ENCODE assay signal across 9 cellular contexts in the genomic region with DNA sequence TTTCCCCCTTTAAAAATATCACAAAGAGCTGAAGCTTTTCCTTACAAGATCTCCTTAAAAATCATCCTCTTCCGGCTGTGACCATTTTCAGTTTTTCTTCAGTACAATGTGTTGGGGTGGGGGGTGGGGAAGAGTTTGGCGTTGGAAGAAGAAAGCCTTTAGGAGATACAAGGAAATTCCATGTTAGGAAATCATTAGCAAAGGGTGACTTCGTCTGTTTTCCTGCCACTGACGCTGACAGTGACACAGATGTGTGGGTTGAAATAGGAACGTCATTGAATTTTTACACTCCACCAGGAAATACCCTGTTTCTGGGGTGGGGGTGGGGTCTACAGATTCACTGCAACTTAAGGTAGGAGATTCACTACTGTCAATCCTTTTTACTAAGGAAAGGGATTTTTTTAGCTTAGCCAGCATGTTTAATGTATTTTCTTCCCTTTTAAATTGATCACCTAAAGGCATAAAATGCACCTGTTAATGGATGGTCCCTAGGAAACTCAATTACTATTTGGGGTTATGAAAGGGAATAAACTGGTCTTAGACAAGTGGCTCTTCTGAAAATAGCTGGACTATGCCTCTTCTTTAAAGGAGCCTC. TPM values are rescaled to one million over a fixed set of nuclear protein-coding genes. Genes with fewer than 3 reads are reported as not detected.
DNase-seq lines count a peak whose midpoint lies in the region; TF ChIP-seq lines count a peak whose summit lies in the region.
"Had no signal": no experiment of that assay in that cellular context is flagged by ENCODE, and none has a peak within 500 bp of the region (broad histone marks: within the 10 kb centered on the region; RNA-seq: fewer than 3 reads in every experiment).

No MANE protein-coding gene starts in this region.

- H3K36me3 ChIP-seq in ascending aorta (no peaks in the 10 kb centered on the region), subcutaneous abdominal adipose tissue (ENCODE audit: control insufficient read depth in 5 of 5, insufficient read depth in 5 of 5, low read length in 5 of 5) (no peaks in the 10 kb centered on the region)

- TF ChIP-seq CTCF in ascending aorta (IDR thresholded peaks at IDR 0.05), result no peak

- intact Hi-C loops in activated CD4-positive, alpha-beta T cell treated with anti-CD3 and anti-CD28 coated beads, Interleukin-2, amount 10 ng/mL, durations not matched to agents 24 days and 14 days (cut with micrococcal nuclease), result loop anchor here (2.0 to 10.0 kb wide), 4 partner anchors 45 to 532 kb away; a partner anchor contains a TSS
- intact Hi-C loops in ascending aorta (cut with DNase I), result loop anchor here (1.0 to 10.0 kb wide), 6 partner anchors 178 to 862 kb away; a partner anchor contains a TSS

- H3K9me3 Mint-ChIP-seq in activated CD4-positive, alpha-beta T cell treated with anti-CD3 and anti-CD28 coated beads, Interleukin-2, amount 10 ng/mL, durations not matched to agents 24 days and 14 days, result no peaks in the 10 kb centered on the region

- peak overlapping the region in 3 of 5 donors; percentile 42 to 80 (median 59) for H3K9ac ChIP-seq in subcutaneous abdominal adipose tissue (ENCODE audit: low read length in 5 of 5)

- H3K27ac Mint-ChIP-seq in activated CD4-positive, alpha-beta T cell treated with anti-CD3 and anti-CD28 coated beads, Interleukin-2, amount 10 ng/mL, durations not matched to agents 24 days and 14 days, result peak overlapping the region; percentile 86

- H3K9me3 ChIP-seq in ascending aorta (no peaks in the 10 kb centered on the region), subcutaneous abdominal adipose tissue (ENCODE audit: control insufficient read depth in 5 of 5, low read length in 5 of 5) (peaks cover 0 to 3% (median 0%) of the 10 kb centered on the region in 5 donors)

- H3K27me3 Mint-ChIP-seq in activated CD4-positive, alpha-beta T cell treated with anti-CD3 and anti-CD28 coated beads, Interleukin-2, amount 10 ng/mL, durations not matched to agents 24 days and 14 days, result no peaks in the 10 kb centered on the region

- peak overlapping the region; percentile 63 to 68 for H3K4me3 ChIP-seq in ascending aorta
- H3K4me3 ChIP-seq in subcutaneous abdominal adipose tissue (ENCODE audit: low read depth in 1 of 5, low read length in 5 of 5), result peak overlapping the region in 4 of 5 donors; percentile 57 to 75 (median 64)

- H3K4me3 Mint-ChIP-seq in activated CD4-positive, alpha-beta T cell treated with anti-CD3 and anti-CD28 coated beads, Interleukin-2, amount 10 ng/mL, durations not matched to agents 24 days and 14 days, result peak overlapping the region; percentile 83

- peaks cover 18% of the 10 kb centered on the region for H3K4me1 Mint-ChIP-seq in activated CD4-positive, alpha-beta T cell treated with anti-CD3 and anti-CD28 coated beads, Interleukin-2, amount 10 ng/mL, durations not matched to agents 24 days and 14 days

- H3K4me1 ChIP-seq in ascending aorta, result no peaks in the 10 kb centered on the region
- H3K4me1 ChIP-seq in subcutaneous abdominal adipose tissue (ENCODE audit: control insufficient read depth in 5 of 5, insufficient read depth in 5 of 5, low read length in 5 of 5), result peaks cover 0 to 38% (median 18%) of the 10 kb centered on the region in 5 donors

- H3K27ac ChIP-seq in ascending aorta, result peak overlapping the region; percentile 82 to 89
- H3K27ac ChIP-seq in layer of hippocampus (ENCODE audit: low read depth, low read length), result peak overlapping the region; percentile 88
- peak overlapping the region; percentile 82 for H3K27ac ChIP-seq in subcutaneous abdominal adipose tissue (ENCODE audit: low read depth, low read length)
- H3K27ac ChIP-seq: C4-2B had no signal

- H3K27me3 ChIP-seq in ascending aorta (no peaks in the 10 kb centered on the region), layer of hippocampus (ENCODE audit: control insufficient read depth, insufficient read depth, low read length) (no peaks in the 10 kb centered on the region), subcutaneous abdominal adipose tissue (ENCODE audit: control insufficient read depth in 5 of 5, insufficient read depth in 4 of 5, low read length in 5 of 5) (peaks cover 0 to 10% (median 4%) of the 10 kb centered on the region in 5 donors)

- peaks cover 2% of the 10 kb centered on the region for H3K36me3 Mint-ChIP-seq in activated CD4-positive, alpha-beta T cell treated with anti-CD3 and anti-CD28 coated beads, Interleukin-2, amount 10 ng/mL, durations not matched to agents 24 days and 14 days (ENCODE audit: low read depth)

- DNase-seq in activated CD4-positive, alpha-beta T cell treated with anti-CD3 and anti-CD28 coated beads, Interleukin-2, amount 10 ng/mL, durations not matched to agents 24 days and 14 days, result peak; percentile 52
- DNase-seq in activated CD4-positive, alpha-beta T cell treated with anti-CD3 and anti-CD28 coated beads, Interleukin-2, amount 50 U/mL, for 4 hours, result no peak
- DNase-seq in ascending aorta (ENCODE audit: low spot score in 2 of 2) (no peak), NCI-H146 (lab: John Stamatoyannopoulos, UW) (no peak), DMS 273 treated with DMSO at 0.1 percent for 48 hours (lab: John Stamatoyannopoulos, UW) (no peak), NCI-H2196 (lab: John Stamatoyannopoulos, UW; ENCODE audit: unreplicated experiment) (no peak)

RNA-seq across cellular contexts. Expression of a gene that starts 3.9 kb away (rescaled TPM):
- total RNA-seq in activated CD4-positive, alpha-beta T cell treated with anti-CD3 and anti-CD28 coated beads, Interleukin-2, amount 10 ng/mL, durations not matched to agents 24 days and 14 days, result 14.2 and 17.0 TPM in 2 replicates
- total RNA-seq in ascending aorta, result 15.4 TPM
